Comparison of ENCODE assay signal across 20 cellular contexts in genomic region chr3:143495527-143495926, GRCh38.
A peak's percentile ranks its signal among the peaks of the same experiment; 100 is the strongest.
DNase-seq lines count a peak whose midpoint lies in the region; TF ChIP-seq lines count a peak whose summit lies in the region.
"Had no signal": no experiment of that assay in that cellular context is flagged by ENCODE, and none has a peak within 500 bp of the region (broad histone marks: within the 10 kb centered on the region; RNA-seq: fewer than 3 reads in every experiment).

No MANE protein-coding gene starts in this region.

- peak; percentile 22 for DNase-seq in fibroblast of the aortic adventitia (ENCODE audit: low read depth)
- peak; percentile 13 for DNase-seq in left kidney (ENCODE audit: low read depth, low spot score)
- DNase-seq in sigmoid colon: no peak
- no peak for DNase-seq in activated naive CD8-positive, alpha-beta T cell treated with anti-CD3 and anti-CD28 coated beads for 36 hours
- DNase-seq in NCI-H1417 (lab: John Stamatoyannopoulos, UW): no peak
- DNase-seq in GM19240 (ENCODE audit: insufficient read length, low spot score): no peak
- DNase-seq in esophagus squamous epithelium (lab: John Stamatoyannopoulos, UW): no peak
- DNase-seq: 8988T; ACHN; AML-193; Caco-2; Calu3; CD4-positive, alpha-beta T cell; CD8-positive, alpha-beta T cell; DMS79 treated with DMSO at 0.1 percent for 48 hours; GF-D8 had no signal

- no peaks in the 10 kb centered on the region for H3K9me3 ChIP-seq in sigmoid colon
- H3K9me3 ChIP-seq in esophagus squamous epithelium: no peaks in the 10 kb centered on the region
- H3K9me3 ChIP-seq: BLaER1 treated with 17β-estradiol and CSF1 and Interleukin-3, amounts not matched to agents 10 nM and 100 nM; Caco-2 had no signal

- TF ChIP-seq CTCF in fibroblast of the aortic adventitia (IDR thresholded peaks at IDR 0.05; ENCODE audit: insufficient read depth, low read length) (no peak), nephron (IDR thresholded peaks at IDR 0.05; ENCODE audit: unreplicated experiment in 3 of 3) (no peak), sigmoid colon (IDR thresholded peaks at IDR 0.05) (no peak), esophagus squamous epithelium (IDR thresholded peaks at IDR 0.05) (no peak)

- no peaks in the 10 kb centered on the region for H3K9me3 Mint-ChIP-seq in nephron
- no peaks in the 10 kb centered on the region for H3K9me3 Mint-ChIP-seq in activated naive CD8-positive, alpha-beta T cell treated with anti-CD3 and anti-CD28 coated beads for 36 hours
- H3K9me3 Mint-ChIP-seq: CD4-positive, alpha-beta T cell; CD8-positive, alpha-beta T cell had no signal

- TF ChIP-seq EP300 in sigmoid colon (IDR thresholded peaks at IDR 0.05): no peak

- TF ChIP-seq POLR2A in sigmoid colon (IDR thresholded peaks at IDR 0.05): no peak
- TF ChIP-seq POLR2A in esophagus squamous epithelium (IDR thresholded peaks at IDR 0.05): no peak

- 79 to 82% methylated on average over 2 of the region's 2 CpGs for WGBS in sigmoid colon, 2 donors
- WGBS in esophagus squamous epithelium, 2 donors: 69 to 77% methylated on average over 2 of the region's 2 CpGs

- H3K4me1 Mint-ChIP-seq in nephron: peaks cover 12% of the 10 kb centered on the region
- H3K4me1 Mint-ChIP-seq in activated naive CD8-positive, alpha-beta T cell treated with anti-CD3 and anti-CD28 coated beads for 36 hours: no peaks in the 10 kb centered on the region
- H3K4me1 Mint-ChIP-seq: B cell had no signal

- H3K4me3 ChIP-seq in fibroblast of the aortic adventitia (ENCODE audit: low read depth, low read length): no peak overlapping the region
- H3K4me3 ChIP-seq in sigmoid colon: no peak overlapping the region
- no peak overlapping the region for H3K4me3 ChIP-seq in esophagus squamous epithelium
- H3K4me3 ChIP-seq: BLaER1 treated with 17β-estradiol and CSF1 and Interleukin-3, amounts not matched to agents 10 nM and 100 nM had no signal

- H3K27me3 Mint-ChIP-seq in nephron (ENCODE audit: low read depth): no peaks in the 10 kb centered on the region
- no peaks in the 10 kb centered on the region for H3K27me3 Mint-ChIP-seq in activated naive CD8-positive, alpha-beta T cell treated with anti-CD3 and anti-CD28 coated beads for 36 hours
- H3K27me3 Mint-ChIP-seq: B cell; CD4-positive, alpha-beta T cell had no signal

- H3K27me3 ChIP-seq in sigmoid colon: no peaks in the 10 kb centered on the region
- H3K27me3 ChIP-seq in esophagus squamous epithelium: no peaks in the 10 kb centered on the region
- H3K27me3 ChIP-seq: BLaER1 treated with 17β-estradiol and CSF1 and Interleukin-3, amounts not matched to agents 10 nM and 100 nM had no signal

- H3K36me3 Mint-ChIP-seq in nephron (ENCODE audit: low read depth): no peaks in the 10 kb centered on the region
- peaks cover 2% of the 10 kb centered on the region for H3K36me3 Mint-ChIP-seq in activated naive CD8-positive, alpha-beta T cell treated with anti-CD3 and anti-CD28 coated beads for 36 hours

- no peak overlapping the region for H3K4me3 Mint-ChIP-seq in nephron
- H3K4me3 Mint-ChIP-seq in activated naive CD8-positive, alpha-beta T cell treated with anti-CD3 and anti-CD28 coated beads for 36 hours: no peak overlapping the region
- H3K4me3 Mint-ChIP-seq: B cell; CD4-positive, alpha-beta T cell; CD8-positive, alpha-beta T cell had no signal

- H3K4me1 ChIP-seq in sigmoid colon: peaks cover 0 to 22% (median 17%) of the 10 kb centered on the region in 4 donors
- no peaks in the 10 kb centered on the region for H3K4me1 ChIP-seq in esophagus squamous epithelium
- H3K4me1 ChIP-seq: BLaER1 treated with 17β-estradiol and CSF1 and Interleukin-3, amounts not matched to agents 10 nM and 100 nM; Caco-2 had no signal

- H3K36me3 ChIP-seq in sigmoid colon (no peaks in the 10 kb centered on the region), esophagus squamous epithelium (peaks cover 0 to 11% (median 0%) of the 10 kb centered on the region in 3 donors)

- H3K27ac ChIP-seq in sigmoid colon (peak overlapping the region in 3 of 4 donors; percentile 44 to 67 (median 53)), esophagus squamous epithelium (peak overlapping the region in 2 of 4 donors; percentile 38 to 66)
- H3K27ac ChIP-seq: BLaER1 treated with 17β-estradiol and CSF1 and Interleukin-3, amounts not matched to agents 10 nM and 100 nM; C4-2B had no signal

- intact Hi-C loops in sigmoid colon (cut with DNase I): no loop called here
- intact Hi-C loops in esophagus squamous epithelium (cut with DNase I): no loop called here

- H3K27ac Mint-ChIP-seq in nephron: peak overlapping the region; percentile 43 to 64 (median 54)
- no peak overlapping the region for H3K27ac Mint-ChIP-seq in activated naive CD8-positive, alpha-beta T cell treated with anti-CD3 and anti-CD28 coated beads for 36 hours
- H3K27ac Mint-ChIP-seq: B cell; CD4-positive, alpha-beta T cell; CD8-positive, alpha-beta T cell had no signal

Comparison
In these comparisons a context has a peak if more than half of its experiments do, and no peak if none do; other contexts are left out.
1. DNase-seq: peak in fibroblast of the aortic adventitia (single experiment) and left kidney (single experiment); none in sigmoid colon (single experiment), activated naive CD8-positive, alpha-beta T cell treated with anti-CD3 and anti-CD28 coated beads for 36 hours (single experiment), NCI-H1417 (0 of 3), GM19240 (single experiment) and esophagus squamous epithelium (single experiment).